8 cellular contexts compared by ENCODE assay signal in genomic region chr17:7045492-7046126, GRCh38. TPM values are rescaled to one million over a fixed set of nuclear protein-coding genes. Genes with fewer than 3 reads are reported as not detected.
DNase-seq lines count a peak whose midpoint lies in the region; ATAC-seq and TF ChIP-seq lines count a peak whose summit lies in the region.

No MANE protein-coding gene starts in this region.

- no peak overlapping the region for H4K8ac ChIP-seq in mesendoderm (ENCODE audit: low read depth, low read length)

- peaks cover 2% of the 10 kb centered on the region for H3K4me1 ChIP-seq in mesendoderm (ENCODE audit: control insufficient read depth, low read depth, low read length)

- H3K27ac ChIP-seq in mesendoderm (ENCODE audit: low read depth, low read length), result no peak overlapping the region

- H3K4me2 ChIP-seq in mesendoderm (ENCODE audit: low read length), result peak overlapping the region; percentile 97

- H3K23ac ChIP-seq in mesendoderm (ENCODE audit: low read length), result no peak overlapping the region

- no peak for ATAC-seq in GM21576 (IDR thresholded peaks at IDR 0.05; ENCODE audit: unreplicated experiment)

- H2BK5ac ChIP-seq in mesendoderm (ENCODE audit: low read length), result no peak overlapping the region

- H4K5ac ChIP-seq in mesendoderm (ENCODE audit: low read length), result no peak overlapping the region

- TF ChIP-seq CTCF in type B pancreatic cell (conservative IDR thresholded peaks at IDR 0.05), result peak; percentile 96

- H3K4me1 Mint-ChIP-seq in activated naive CD4-positive, alpha-beta T cell treated with anti-CD3 and anti-CD28 coated beads for 36 hours (ENCODE audit: low read depth), result peaks cover 36% of the 10 kb centered on the region
- peaks cover 15% of the 10 kb centered on the region for H3K4me1 Mint-ChIP-seq in type B pancreatic cell (ENCODE audit: unreplicated experiment)

- no peak overlapping the region for H3K4ac ChIP-seq in mesendoderm (ENCODE audit: low read depth, low read length)

- no peak overlapping the region for H3K9ac ChIP-seq in mesendoderm (ENCODE audit: low read length)

- no peaks in the 10 kb centered on the region for H3K36me3 ChIP-seq in mesendoderm (ENCODE audit: control insufficient read depth, insufficient read depth, low read length)

- H3K18ac ChIP-seq in mesendoderm (ENCODE audit: low read length), result no peak overlapping the region

- H3K79me1 ChIP-seq in mesendoderm (ENCODE audit: low read length), result no peaks in the 10 kb centered on the region

- intact Hi-C loops in activated naive CD4-positive, alpha-beta T cell treated with anti-CD3 and anti-CD28 coated beads for 36 hours (cut with micrococcal nuclease), result loop anchor here (1.0 to 10.0 kb wide), 6 partner anchors 87 to 529 kb away; partner anchors contain the start of genes CD68 and SLC2A4

- H3K36me3 Mint-ChIP-seq in activated naive CD4-positive, alpha-beta T cell treated with anti-CD3 and anti-CD28 coated beads for 36 hours (ENCODE audit: low read depth), result no peaks in the 10 kb centered on the region
- H3K36me3 Mint-ChIP-seq in type B pancreatic cell, result no peaks in the 10 kb centered on the region

- H2AK5ac ChIP-seq in mesendoderm (ENCODE audit: low read length), result no peak overlapping the region

- H3K27ac Mint-ChIP-seq in activated naive CD4-positive, alpha-beta T cell treated with anti-CD3 and anti-CD28 coated beads for 36 hours, result no peak overlapping the region
- H3K27ac Mint-ChIP-seq in type B pancreatic cell, result peak overlapping the region; percentile 97

- no peaks in the 10 kb centered on the region for H3K79me2 ChIP-seq in mesendoderm (ENCODE audit: control insufficient read depth, insufficient read depth, low read length)

- no peaks in the 10 kb centered on the region for H3K27me3 Mint-ChIP-seq in activated naive CD4-positive, alpha-beta T cell treated with anti-CD3 and anti-CD28 coated beads for 36 hours (ENCODE audit: low read depth)
- peaks cover 53% of the 10 kb centered on the region for H3K27me3 Mint-ChIP-seq in type B pancreatic cell

- no CpG with 5 or more reads among the region's 5 CpGs for WGBS in mesendoderm (ENCODE audit: extremely low coverage, insufficient coverage, low lambda C conversion rate)

- no peaks in the 10 kb centered on the region for H3K9me3 Mint-ChIP-seq in activated naive CD4-positive, alpha-beta T cell treated with anti-CD3 and anti-CD28 coated beads for 36 hours
- H3K9me3 Mint-ChIP-seq in type B pancreatic cell, result no peaks in the 10 kb centered on the region

- H3K27me3 ChIP-seq in mesendoderm (ENCODE audit: insufficient read depth, low read length, poor library complexity), result peaks cover 7% of the 10 kb centered on the region

- DNase-seq in activated naive CD4-positive, alpha-beta T cell treated with anti-CD3 and anti-CD28 coated beads for 36 hours, result peak; percentile 67
- DNase-seq in activated naive CD4-positive, alpha-beta T cell (lab: John Stamatoyannopoulos, UW), result no peak
- peak; percentile 59 to 79 (median 62) for DNase-seq in NCI-H1417 (lab: John Stamatoyannopoulos, UW)
- DNase-seq in T1000 (lab: John Stamatoyannopoulos, UW), result peak; percentile 23
- DNase-seq in effector CD4-positive, alpha-beta T cell, result peak; percentile 45
- DNase-seq in mesendoderm, result peak; percentile 74
- DNase-seq in type B pancreatic cell (ENCODE audit: extremely low spot score, unreplicated experiment), result no peak

- no peak overlapping the region for H2BK120ac ChIP-seq in mesendoderm (ENCODE audit: low read depth, low read length)

- H3K56ac ChIP-seq in mesendoderm (ENCODE audit: low read length), result no peak overlapping the region

- H3K4me3 ChIP-seq in mesendoderm (ENCODE audit: low read length), result no peak overlapping the region

- H3K4me3 Mint-ChIP-seq in activated naive CD4-positive, alpha-beta T cell treated with anti-CD3 and anti-CD28 coated beads for 36 hours, result peak overlapping the region; percentile 52
- H3K4me3 Mint-ChIP-seq in type B pancreatic cell, result peak overlapping the region; percentile 80

- CTCF ChIA-PET in activated naive CD4-positive, alpha-beta T cell treated with anti-CD3 and anti-CD28 coated beads for 36 hours (lab: Charles Lee), result interaction anchor here (0.7 to 12.1 kb wide), 25 partner anchors 9 to 530 kb away, joined by 3 to 238 read pairs (median 4); partner anchors contain the start of genes BCL6B and SLC16A13

- no peak overlapping the region for H2BK15ac ChIP-seq in mesendoderm (replicated peaks; ENCODE audit: low read depth)

RNA-seq across cellular contexts. Expression of gene SLC16A11, which starts 1.7 kb away (rescaled TPM):
- total RNA-seq in activated naive CD4-positive, alpha-beta T cell treated with anti-CD3 and anti-CD28 coated beads for 36 hours, result under 1 TPM; 0.30 to 0.64 TPM
- polyA plus RNA-seq in mesendoderm (2013, experiment 1 of 2), result 0.06 TPM
- 0.03 TPM for polyA plus RNA-seq in mesendoderm (2013, experiment 2 of 2)
- total RNA-seq in type B pancreatic cell (ENCODE audit: low replicate concordance), result 3.9 and 10.5 TPM in 2 replicates

RNA-seq across cellular contexts. Expression of gene SLC16A13, which starts 9.8 kb away (rescaled TPM):
- total RNA-seq in activated naive CD4-positive, alpha-beta T cell treated with anti-CD3 and anti-CD28 coated beads for 36 hours, result 1 to 10 TPM; 4.1 to 5.3 TPM
- 5.8 TPM for polyA plus RNA-seq in mesendoderm (2013, experiment 1 of 2)
- polyA plus RNA-seq in mesendoderm (2013, experiment 2 of 2), result 5.3 TPM
- 13.5 and 15.5 TPM in 2 replicates for total RNA-seq in type B pancreatic cell (ENCODE audit: low replicate concordance)

RNA-seq across cellular contexts. Expression of gene BCL6B, which starts 22.8 kb away (rescaled TPM):
- under 1 TPM; 0.62 to 0.74 TPM for total RNA-seq in activated naive CD4-positive, alpha-beta T cell treated with anti-CD3 and anti-CD28 coated beads for 36 hours
- 0.87 TPM for polyA plus RNA-seq in mesendoderm (2013, experiment 1 of 2)
- polyA plus RNA-seq in mesendoderm (2013, experiment 2 of 2), result 1.1 TPM
- total RNA-seq in type B pancreatic cell (ENCODE audit: low replicate concordance), result not detected in 2 replicates

RNA-seq across cellular contexts. Expression of gene RNASEK, which starts 33.2 kb away (rescaled TPM):
- total RNA-seq in activated naive CD4-positive, alpha-beta T cell treated with anti-CD3 and anti-CD28 coated beads for 36 hours, result 100 to 1,000 TPM; 120 to 130 TPM
- 250 TPM for polyA plus RNA-seq in mesendoderm (2013, experiment 1 of 2)
- 245 TPM for polyA plus RNA-seq in mesendoderm (2013, experiment 2 of 2)
- 176 and 208 TPM in 2 replicates for total RNA-seq in type B pancreatic cell (ENCODE audit: low replicate concordance)

RNA-seq across cellular contexts. Expression of gene CLEC10A, which starts 34.4 kb away (rescaled TPM):
- total RNA-seq in activated naive CD4-positive, alpha-beta T cell treated with anti-CD3 and anti-CD28 coated beads for 36 hours, result not detected
- not detected for polyA plus RNA-seq in mesendoderm (2013, experiment 1 of 2)
- polyA plus RNA-seq in mesendoderm (2013, experiment 2 of 2), result not detected
- total RNA-seq in type B pancreatic cell (ENCODE audit: low replicate concordance), result not detected in 2 replicates

Comparison
In these comparisons a context has a peak if more than half of its experiments do, and no peak if none do; other contexts are left out.
1. DNase-seq: peak in activated naive CD4-positive, alpha-beta T cell treated with anti-CD3 and anti-CD28 coated beads for 36 hours (single experiment), NCI-H1417 (3 of 3), T1000 (single experiment), effector CD4-positive, alpha-beta T cell (single experiment) and mesendoderm (single experiment); none in activated naive CD4-positive, alpha-beta T cell (0 of 4) and type B pancreatic cell (single experiment).